In the genomic region with DNA sequence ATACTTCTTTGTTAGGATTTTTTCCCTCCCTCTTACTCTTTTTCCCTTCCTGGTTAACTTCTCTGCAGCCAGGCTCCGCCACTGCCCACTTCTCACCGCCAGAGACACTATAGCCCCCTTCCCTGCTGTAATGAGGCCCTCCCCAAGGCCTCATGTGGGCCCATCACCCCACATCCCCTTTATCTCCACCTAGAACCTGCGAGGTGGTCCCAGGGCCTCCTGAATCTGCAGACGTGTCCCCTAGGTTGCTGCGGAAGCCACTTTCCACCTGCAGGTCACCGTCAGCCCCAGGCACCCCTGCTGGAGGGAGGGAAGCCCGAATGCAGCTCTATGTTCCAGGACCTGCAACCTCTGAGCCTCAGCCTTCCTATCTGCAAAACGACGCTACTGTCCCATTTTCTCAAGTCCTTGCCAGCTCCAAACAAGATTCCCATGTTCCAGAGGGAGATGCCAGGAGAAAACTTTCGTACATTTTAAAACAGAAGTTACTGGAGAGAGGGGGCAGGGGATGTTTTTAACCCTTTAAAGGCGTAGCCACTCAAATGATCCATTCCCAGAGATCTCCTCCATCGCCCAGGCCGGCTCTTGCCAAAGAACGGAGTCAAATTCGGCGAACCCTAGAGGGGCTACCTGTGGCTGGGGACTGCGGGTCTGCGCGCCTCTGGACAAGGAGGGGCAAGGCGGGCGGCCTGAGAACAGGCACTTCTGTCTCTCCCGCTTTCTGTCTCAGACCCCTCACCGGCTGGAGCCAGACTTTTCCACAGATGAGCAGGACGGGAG, we compare ENCODE assay signal across 8 cellular contexts. TPM values are rescaled to one million over a fixed set of nuclear protein-coding genes. Genes with fewer than 3 reads are reported as not detected.
DNase-seq lines count a peak whose midpoint lies in the region; ATAC-seq and TF ChIP-seq lines count a peak whose summit lies in the region.

No MANE protein-coding gene starts in this region.

- H3K9me3 Mint-ChIP-seq in naive thymus-derived CD8-positive, alpha-beta T cell, result no peaks in the 10 kb centered on the region

- peak; percentile 45 for DNase-seq in activated effector memory CD4-positive, alpha-beta T cell treated with anti-CD3 and anti-CD28 coated beads, Interleukin-2, amount 50 U/mL, for 16 hours
- DNase-seq in activated effector memory CD4-positive, alpha-beta T cell treated with Interleukin-2 at 50 U/mL for 16 hours, result no peak
- no peak for DNase-seq in esophagus squamous epithelium (lab: John Stamatoyannopoulos, UW)
- DNase-seq in naive thymus-derived CD8-positive, alpha-beta T cell, result peak in 1 of 10 donors; percentile 6

- TF ChIP-seq POLR2A in esophagus squamous epithelium (IDR thresholded peaks at IDR 0.05), result no peak

- H3K4me1 Mint-ChIP-seq in naive thymus-derived CD8-positive, alpha-beta T cell, result peaks cover 12 to 25% (median 15%) of the 10 kb centered on the region in 4 donors

- H2AFZ ChIP-seq in SU-DHL-6 (ENCODE audit: low read depth, low read length, severe bottlenecking), result no peak overlapping the region

- peak overlapping the region; percentile 43 for H3K4me2 ChIP-seq in SU-DHL-6 (ENCODE audit: low read depth, low read length, poor library complexity, severe bottlenecking)

- intact Hi-C loops in esophagus squamous epithelium (cut with DNase I), result no loop called here

- no peaks in the 10 kb centered on the region for H3K36me3 Mint-ChIP-seq in naive thymus-derived CD8-positive, alpha-beta T cell

- H3K4me1 ChIP-seq in esophagus squamous epithelium, result peaks cover 23 to 77% (median 30%) of the 10 kb centered on the region in 3 donors

- ATAC-seq in naive thymus-derived CD8-positive, alpha-beta T cell, result no peak
- ATAC-seq in HG03159 (IDR thresholded peaks at IDR 0.05; ENCODE audit: unreplicated experiment) (no peak), GM19452 (IDR thresholded peaks at IDR 0.05; ENCODE audit: unreplicated experiment) (no peak), GM19328 (IDR thresholded peaks at IDR 0.05; ENCODE audit: unreplicated experiment) (no peak)

- H3K27ac ChIP-seq in SU-DHL-6 (ENCODE audit: low read depth, low read length), result no peak overlapping the region
- H3K27ac ChIP-seq in esophagus squamous epithelium, result peak overlapping the region; percentile 86 to 94 (median 91)

- TF ChIP-seq CTCF in SU-DHL-6 (IDR thresholded peaks at IDR 0.05; ENCODE audit: insufficient read depth, low read length, poor library complexity, severe bottlenecking), result no peak
- peak in 5 of 6 experiments; percentile 4 to 70 (median 53) for TF ChIP-seq CTCF in esophagus squamous epithelium (IDR thresholded peaks at IDR 0.05)

- H3K36me3 ChIP-seq in SU-DHL-6 (ENCODE audit: low read length) (no peaks in the 10 kb centered on the region), esophagus squamous epithelium (no peaks in the 10 kb centered on the region)

- peak overlapping the region in 4 of 10 donors; percentile 29 to 61 (median 40) for H3K27ac Mint-ChIP-seq in naive thymus-derived CD8-positive, alpha-beta T cell

- no peak overlapping the region; the same call in 1 of the 2 replicates for H3K9ac ChIP-seq in SU-DHL-6 (ENCODE audit: low read length)

- H3K79me2 ChIP-seq in SU-DHL-6 (ENCODE audit: insufficient read depth, low read length), result no peaks in the 10 kb centered on the region

- H3K9me3 ChIP-seq in SU-DHL-6 (ENCODE audit: insufficient read depth, low read length), result no peaks in the 10 kb centered on the region
- no peaks in the 10 kb centered on the region for H3K9me3 ChIP-seq in esophagus squamous epithelium

- peak overlapping the region; percentile 49 to 85 (median 72) for H3K4me3 Mint-ChIP-seq in naive thymus-derived CD8-positive, alpha-beta T cell

- no peaks in the 10 kb centered on the region for H4K20me1 ChIP-seq in SU-DHL-6 (ENCODE audit: low read depth, low read length)

- H3K27me3 ChIP-seq in SU-DHL-6 (ENCODE audit: low read length), result no peaks in the 10 kb centered on the region
- peaks cover 0 to 4% (median 0%) of the 10 kb centered on the region in 4 donors for H3K27me3 ChIP-seq in esophagus squamous epithelium

- WGBS in esophagus squamous epithelium, 2 donors, result 9 to 15% methylated on average over 12 to 14 of the region's 24 CpGs

- H3K27me3 Mint-ChIP-seq in naive thymus-derived CD8-positive, alpha-beta T cell, result peaks cover 5 to 33% (median 15%) of the 10 kb centered on the region in 5 donors

- H3K4me3 ChIP-seq in SU-DHL-6 (ENCODE audit: insufficient read depth, low read length, poor library complexity, severe bottlenecking) (peak overlapping the region; percentile 23), esophagus squamous epithelium (peak overlapping the region; percentile 81 to 94 (median 82))

- no peaks in the 10 kb centered on the region for H3F3A ChIP-seq in SU-DHL-6 (ENCODE audit: insufficient read depth)

- POLR2A ChIA-PET in naive thymus-derived CD8-positive, alpha-beta T cell (lab: Charles Lee), result no interaction called here

- no peaks in the 10 kb centered on the region for H3K9me2 ChIP-seq in SU-DHL-6 (replicated peaks; ENCODE audit: insufficient read depth, low read length)

RNA-seq across cellular contexts. Expression of a gene that starts 0.9 kb away (rescaled TPM):
- 10 to 100 TPM in 3 of 4 donors, 1 to 10 TPM in 1; 7.1 to 22.1 (median 13.8) TPM for total RNA-seq in esophagus squamous epithelium
- total RNA-seq in naive thymus-derived CD8-positive, alpha-beta T cell, result under 1 TPM; 0.47 to 0.55 TPM
- under 1 TPM in 2 of 3 donors, not detected in 1; 0.09 to 0.10 TPM for polyA plus RNA-seq in naive thymus-derived CD8-positive, alpha-beta T cell

Comparison
In these comparisons a context has a peak if more than half of its experiments do, and no peak if none do; other contexts are left out.
1. RNA of a gene that starts 0.9 kb away (total RNA-seq): 7.1 to 22.1 TPM in esophagus squamous epithelium; 0.47 to 0.55 TPM in naive thymus-derived CD8-positive, alpha-beta T cell; every median in the first group is over 4 times any median in the second.